ENCODE assay signal across 9 cellular contexts in genomic region chr11:64208796-64209562, GRCh38. TPM values are rescaled to one million over a fixed set of nuclear protein-coding genes. Genes with fewer than 3 reads are reported as not detected.
A peak's percentile ranks its signal among the peaks of the same experiment; 100 is the strongest.
DNase-seq lines count a peak whose midpoint lies in the region; ATAC-seq, FAIRE-seq and TF ChIP-seq lines count a peak whose summit lies in the region.
"Had no signal": no experiment of that assay in that cellular context is flagged by ENCODE, and none has a peak within 500 bp of the region (broad histone marks: within the 10 kb centered on the region; RNA-seq: fewer than 3 reads in every experiment).

No MANE protein-coding gene starts in this region.

- peaks cover 2% of the 10 kb centered on the region for H3K27me3 Mint-ChIP-seq in HFFc6 (ENCODE audit: insufficient read depth)
- H3K27me3 Mint-ChIP-seq in natural killer cell (ENCODE audit: low read depth in 2 of 2), result no peaks in the 10 kb centered on the region

- no peak overlapping the region for H3K4me3 Mint-ChIP-seq in HFFc6
- peak overlapping the region; percentile 72 for H3K4me3 Mint-ChIP-seq in natural killer cell

- BruUV-seq in K562 (replicated peaks; lab: Mats Ljungman, UMichigan) (no TSS peak), PC-9 (replicated peaks; lab: Mats Ljungman, UMichigan) (no TSS peak)

- H3K9me1 ChIP-seq in K562 (ENCODE audit: control insufficient read depth, insufficient read depth, low read length), result peaks cover 8% of the 10 kb centered on the region

- H3K79me2 ChIP-seq in K562 (ENCODE audit: control insufficient read depth, insufficient read depth, low read length) (peaks cover 47% of the 10 kb centered on the region), PC-9 (ENCODE audit: low read depth) (no peaks in the 10 kb centered on the region)

- no peak for TF ChIP-seq RAD21 in K562 (CRISPR knock-in tag; conservative IDR thresholded peaks at IDR 0.05 in 1 of 2, IDR thresholded peaks at IDR 0.05 in 1 of 2)

- H2AFZ ChIP-seq in K562 (ENCODE audit: low read depth, low read length), result no peak overlapping the region
- no peak overlapping the region for H2AFZ ChIP-seq in PC-9

- CTCF ChIA-PET in K562 (lab: Yijun Ruan, JAX; ENCODE audit: low intra/inter-chr PET ratio) (no interaction called here), PC-9 (lab: Charles Lee) (no interaction called here)

- no peaks in the 10 kb centered on the region for H3K27me3 ChIP-seq in BLaER1 treated with 17β-estradiol and CSF1 and Interleukin-3, amounts not matched to agents 10 nM and 100 nM
- H3K27me3 ChIP-seq in K562 (ENCODE audit: control insufficient read depth in 2 of 2, insufficient read depth in 2 of 2, low read length in 2 of 2) (no peaks in the 10 kb centered on the region), PC-9 (ENCODE audit: insufficient read depth, low read depth) (no peaks in the 10 kb centered on the region)

- H3K27ac Mint-ChIP-seq in HFFc6, result peak overlapping the region; percentile 38; the same call in 1 of the 2 replicates
- peak overlapping the region; percentile 88 to 96 for H3K27ac Mint-ChIP-seq in natural killer cell

- no peak for FAIRE-seq in K562 (lab: Jason Lieb, UNC)

- peaks cover 34 to 70% (median 58%) of the 10 kb centered on the region in 11 experiments for H4K20me1 ChIP-seq in BLaER1 treated with 17β-estradiol and CSF1 and Interleukin-3, amounts not matched to agents 10 nM and 100 nM
- H4K20me1 ChIP-seq in K562 (replicated peaks; ENCODE audit: control insufficient read depth, insufficient read depth, low read length) (no peaks in the 10 kb centered on the region; the same call in 1 of the 2 replicates), PC-9 (ENCODE audit: insufficient read depth) (peaks cover 11% of the 10 kb centered on the region)

- no peaks in the 10 kb centered on the region for H3K9me3 ChIP-seq in BLaER1 treated with 17β-estradiol and CSF1 and Interleukin-3, amounts not matched to agents 10 nM and 100 nM (replicated peaks in 1 of 11)
- H3K9me3 ChIP-seq in K562 (replicated peaks; ENCODE audit: control insufficient read depth, insufficient read depth, low read depth, low read length) (no peaks in the 10 kb centered on the region), PC-9 (ENCODE audit: insufficient read depth, low read depth) (no peaks in the 10 kb centered on the region)

- peak overlapping the region; percentile 93 to 99 (median 96) for H3K9ac ChIP-seq in BLaER1 treated with 17β-estradiol and CSF1 and Interleukin-3, amounts not matched to agents 10 nM and 100 nM
- H3K9ac ChIP-seq in K562 (ENCODE audit: insufficient read depth in 1 of 2, low read depth in 2 of 2, low read length in 2 of 2), result peak overlapping the region; percentile 99 to 100

- peak; percentile 16; the same call in 1 of the 2 replicates for TF ChIP-seq POLR2A in K562 (conservative IDR thresholded peaks at IDR 0.05)

- H3K36me3 Mint-ChIP-seq in HFFc6 (ENCODE audit: low read depth) (peaks cover 9% of the 10 kb centered on the region), natural killer cell (peaks cover 8% of the 10 kb centered on the region)

- TF ChIP-seq CTCF in HFFc6 (IDR thresholded peaks at IDR 0.05), result no peak
- no peak for TF ChIP-seq CTCF in K562 (IDR thresholded peaks at IDR 0.05 in 2 of 3, conservative IDR thresholded peaks at IDR 0.05 in 1 of 3; ENCODE audit: insufficient read depth in 2 of 3, low read depth in 1 of 3, low read length in 3 of 3)
- TF ChIP-seq CTCF in natural killer cell (IDR thresholded peaks at IDR 0.05), result no peak
- no peak for TF ChIP-seq CTCF in PC-9 (conservative IDR thresholded peaks at IDR 0.05)

- H3K4me2 ChIP-seq in BLaER1 treated with 17β-estradiol and CSF1 and Interleukin-3, amounts not matched to agents 10 nM and 100 nM, result peak overlapping the region; percentile 96 to 100 (median 99)
- H3K4me2 ChIP-seq in K562 (ENCODE audit: insufficient read depth, low read length) (peak overlapping the region; percentile 97), PC-9 (no peak overlapping the region)

- H3K36me3 ChIP-seq in BLaER1 treated with 17β-estradiol and CSF1 and Interleukin-3, amounts not matched to agents 10 nM and 100 nM, result peaks cover 55 to 80% (median 69%) of the 10 kb centered on the region in 11 experiments
- H3K36me3 ChIP-seq in K562 (ENCODE audit: control insufficient read depth, insufficient read depth, low read length), result peaks cover 86% of the 10 kb centered on the region; the same call in 2 of the 3 replicates
- no peaks in the 10 kb centered on the region for H3K36me3 ChIP-seq in PC-9 (ENCODE audit: low read depth)

- in situ Hi-C loops in K562 (cut with MboI), result no loop called here

- H3K9me3 Mint-ChIP-seq in HFFc6 (no peaks in the 10 kb centered on the region), natural killer cell (no peaks in the 10 kb centered on the region)

- peak overlapping the region; percentile 74 to 100 (median 97); a peak in 21 of 22 replicates for H3K27ac ChIP-seq in BLaER1 treated with 17β-estradiol and CSF1 and Interleukin-3, amounts not matched to agents 10 nM and 100 nM
- peak overlapping the region; percentile 100 for H3K27ac ChIP-seq in K562 (ENCODE audit: extremely low read depth, low read depth, low read length)
- H3K27ac ChIP-seq in PC-9, result no peak overlapping the region

- ATAC-seq in K562, result no peak
- ATAC-seq in natural killer cell, result no peak
- no peak for ATAC-seq in GM21619 (IDR thresholded peaks at IDR 0.05; ENCODE audit: unreplicated experiment)
- no peak for ATAC-seq in HG02938 (IDR thresholded peaks at IDR 0.05; ENCODE audit: unreplicated experiment)

- TF ChIP-seq EP300 in K562 (IDR thresholded peaks at IDR 0.05; ENCODE audit: low read length), result no peak

- DNase-seq in HFFc6 (no peak), K562 (ENCODE audit: extremely low read depth in 1 of 4, low spot score in 3 of 4) (no peak), natural killer cell (no peak), PC-9 (no peak), NCI-H82 treated with DMSO at 0.1 percent for 48 hours (lab: John Stamatoyannopoulos, UW; ENCODE audit: unreplicated experiment) (no peak)
- DNase-seq: NCI-H774 had no signal

- 88% methylated on average over 13 of the region's 18 CpGs for WGBS in K562 (ENCODE audit: insufficient coverage, low coverage, missing lambda C conversion rate)

- H3F3A ChIP-seq in PC-9 (ENCODE audit: insufficient read depth, low read depth), result peaks cover 46% of the 10 kb centered on the region

- no peaks in the 10 kb centered on the region for H3K9me2 ChIP-seq in PC-9 (ENCODE audit: insufficient read depth)

- POLR2A ChIA-PET in K562 (lab: Yijun Ruan, JAX) (interaction anchor here (0.6 to 7.8 kb wide), 4 partner anchors 9 to 642 kb away, joined by 3 to 77 read pairs (median 43); partner anchors contain the start of genes NUDT22, STIP1 and TRPT1), PC-9 (lab: Charles Lee; ENCODE audit: unreplicated experiment) (no interaction called here)

- H3K4me3 ChIP-seq in BLaER1 treated with 17β-estradiol and CSF1 and Interleukin-3, amounts not matched to agents 10 nM and 100 nM, result peak overlapping the region; percentile 82 to 98 (median 94)
- H3K4me3 ChIP-seq in K562 (peak overlapping the region; percentile 77), PC-9 (no peak overlapping the region)

- H3K4me1 Mint-ChIP-seq in HFFc6 (ENCODE audit: low read depth) (peaks cover 20% of the 10 kb centered on the region), natural killer cell (peaks cover 38 to 62% of the 10 kb centered on the region in 2 donors)

- intact Hi-C loops in K562 (cut with micrococcal nuclease), result loop anchor here (5.0 kb wide), 1 partner anchor 148 kb away; the partner anchor contains the start of gene RPS6KA4
- intact Hi-C loops in natural killer cell (cut with micrococcal nuclease), result loop anchor here (5.0 kb wide), 1 partner anchor 133 kb away; the partner anchor contains the start of gene CCDC88B
- intact Hi-C loops in PC-9 (cut with micrococcal nuclease; ENCODE audit: unreplicated experiment), result no loop called here

- H3K4me1 ChIP-seq in BLaER1 treated with 17β-estradiol and CSF1 and Interleukin-3, amounts not matched to agents 10 nM and 100 nM, result peaks cover 76 to 88% (median 81%) of the 10 kb centered on the region in 10 experiments
- H3K4me1 ChIP-seq in K562 (replicated peaks in 1 of 2; ENCODE audit: control insufficient read depth in 2 of 2, insufficient read depth in 2 of 2, low read length in 2 of 2), result peaks cover 30 to 61% of the 10 kb centered on the region in 2 experiments
- 0 out of 2 replicates have a peak, but pooled peaks cover 4% of the 10 kb centered on the region for H3K4me1 ChIP-seq in PC-9 (replicated peaks; ENCODE audit: insufficient read depth)

RNA-seq across cellular contexts. Expression of gene FERMT3, which starts 2.5 kb away (rescaled TPM):
- total RNA-seq in HFFc6 (2021; fragmentation: NEBNext Ultra II Directional; extraction: Animal tissue kit (Norgen Biotek cat#: 25700)), result 1 to 10 TPM; 1.2 to 2.8 (median 1.7) TPM
- 73.9 and 265 TPM in 2 replicates for total RNA-seq in K562 (2011; cell fraction: chromatin; rRNA removed; ENCODE audit: low replicate concordance)
- total RNA-seq in K562 (2011; cell fraction: nucleolus; rRNA removed), result 233 and 244 TPM in 2 replicates
- total RNA-seq in K562 (2011; cell fraction: nucleoplasm; rRNA removed), result 103 and 120 TPM in 2 replicates
- total RNA-seq in K562 (2014; rRNA removed), result 192 and 205 TPM in 2 replicates
- 25.5 and 39.3 TPM in 2 replicates for total RNA-seq in K562 (2014; rRNA removed; fragmentation: Illumina TruSeq; extraction: Trizol)
- 74.5 and 79.5 TPM in 2 replicates for total RNA-seq in K562 (2015; rRNA removed; fragmentation: Illumina TruSeq; extraction: Trizol)
- total RNA-seq in K562 (2021), result 249 and 275 TPM in 2 replicates
- polyA plus RNA-seq in K562 (2011; rRNA removed), result 79.7 and 134 TPM in 2 replicates
- 111 and 282 TPM in 2 replicates for polyA plus RNA-seq in K562 (2011; cell fraction: cytosol; rRNA removed)
- 306 and 623 TPM in 2 replicates for polyA plus RNA-seq in K562 (2011; cell fraction: nucleus; rRNA removed)
- polyA plus RNA-seq in K562 (2012), result 176 and 251 TPM in 2 replicates
- polyA plus RNA-seq in K562 (2014; fragmentation: Illumina TruSeq; extraction: Trizol), result 98.1 and 207 TPM in 2 replicates
- 1 to 10 TPM; 3.2 to 7.2 TPM for polyA plus RNA-seq in K562 (2014; fragmentation: Nextera tagmentation; extraction: Ambion mirVana)
- 169 and 202 TPM in 2 replicates for polyA plus RNA-seq in K562 (2014; rRNA removed)
- 29.0 and 41.3 TPM in 2 replicates for polyA minus RNA-seq in K562 (2011; rRNA and poly(A)+ RNA removed)
- 111 and 123 TPM in 2 replicates for polyA minus RNA-seq in K562 (2011; cell fraction: cytosol; rRNA and poly(A)+ RNA removed)
- polyA minus RNA-seq in K562 (2011; cell fraction: nucleus; rRNA and poly(A)+ RNA removed), result 68.5 and 84.4 TPM in 2 replicates
- total RNA-seq in natural killer cell, result 100 to 1,000 TPM; 194 to 202 (median 196) TPM
- total RNA-seq in PC-9 (2021), result 5.0 and 6.6 TPM in 2 replicates

RNA-seq across cellular contexts. Expression of gene TRPT1, which starts 17.0 kb away (rescaled TPM):
- total RNA-seq in HFFc6 (2021; fragmentation: NEBNext Ultra II Directional; extraction: Animal tissue kit (Norgen Biotek cat#: 25700)), result 10 to 100 TPM; 32.6 to 41.1 (median 39.7) TPM
- total RNA-seq in K562 (2011; cell fraction: chromatin; rRNA removed; ENCODE audit: low replicate concordance), result 28.5 and 90.3 TPM in 2 replicates
- 64.9 and 73.8 TPM in 2 replicates for total RNA-seq in K562 (2011; cell fraction: nucleolus; rRNA removed)
- 45.8 and 49.8 TPM in 2 replicates for total RNA-seq in K562 (2011; cell fraction: nucleoplasm; rRNA removed)
- total RNA-seq in K562 (2014; rRNA removed) (27.4 and 37.3 TPM in 2 replicates), K562 (2014; rRNA removed; fragmentation: Illumina TruSeq; extraction: Trizol) (17.3 and 17.5 TPM in 2 replicates), K562 (2015; rRNA removed; fragmentation: Illumina TruSeq; extraction: Trizol) (23.1 and 25.3 TPM in 2 replicates), K562 (2021) (36.1 and 41.7 TPM in 2 replicates), natural killer cell (10 to 100 TPM; 22.7 to 30.8 (median 28.5) TPM), PC-9 (2021) (55.2 and 76.2 TPM in 2 replicates)
- polyA plus RNA-seq in K562 (2011; rRNA removed) (23.3 and 42.4 TPM in 2 replicates), K562 (2014; fragmentation: Illumina TruSeq; extraction: Trizol) (21.2 and 33.3 TPM in 2 replicates), K562 (2014; fragmentation: Nextera tagmentation; extraction: Ambion mirVana) (1 to 10 TPM; 4.6 to 8.1 TPM), K562 (2014; rRNA removed) (38.4 and 39.2 TPM in 2 replicates)
- polyA plus RNA-seq in K562 (2011; cell fraction: cytosol; rRNA removed), result 43.7 and 69.5 TPM in 2 replicates
- polyA plus RNA-seq in K562 (2011; cell fraction: nucleus; rRNA removed), result 169 and 180 TPM in 2 replicates
- polyA plus RNA-seq in K562 (2012), result 34.2 and 65.9 TPM in 2 replicates
- polyA minus RNA-seq in K562 (2011; rRNA and poly(A)+ RNA removed), result 12.1 and 14.9 TPM in 2 replicates
- 13.6 and 20.9 TPM in 2 replicates for polyA minus RNA-seq in K562 (2011; cell fraction: cytosol; rRNA and poly(A)+ RNA removed)
- polyA minus RNA-seq in K562 (2011; cell fraction: nucleus; rRNA and poly(A)+ RNA removed), result 22.1 and 30.3 TPM in 2 replicates

RNA-seq across cellular contexts. Expression of gene NUDT22, which starts 17.1 kb away (rescaled TPM):
- total RNA-seq in HFFc6 (2021; fragmentation: NEBNext Ultra II Directional; extraction: Animal tissue kit (Norgen Biotek cat#: 25700)), result 10 to 100 TPM; 46.6 to 57.7 (median 53.7) TPM
- total RNA-seq in K562 (2011; cell fraction: chromatin; rRNA removed; ENCODE audit: low replicate concordance), result 74.2 and 269 TPM in 2 replicates
- 230 and 279 TPM in 2 replicates for total RNA-seq in K562 (2011; cell fraction: nucleolus; rRNA removed)
- total RNA-seq in K562 (2011; cell fraction: nucleoplasm; rRNA removed), result 112 and 146 TPM in 2 replicates
- 92.6 and 132 TPM in 2 replicates for total RNA-seq in K562 (2014; rRNA removed)
- total RNA-seq in K562 (2014; rRNA removed; fragmentation: Illumina TruSeq; extraction: Trizol), result 21.1 and 25.7 TPM in 2 replicates
- 49.9 and 50.6 TPM in 2 replicates for total RNA-seq in K562 (2015; rRNA removed; fragmentation: Illumina TruSeq; extraction: Trizol)
- total RNA-seq in K562 (2021), result 87.5 and 89.5 TPM in 2 replicates
- polyA plus RNA-seq in K562 (2011; rRNA removed), result 37.4 and 48.0 TPM in 2 replicates
- 58.1 and 156 TPM in 2 replicates for polyA plus RNA-seq in K562 (2011; cell fraction: cytosol; rRNA removed)
- 132 and 213 TPM in 2 replicates for polyA plus RNA-seq in K562 (2011; cell fraction: nucleus; rRNA removed)
- 56.4 and 102 TPM in 2 replicates for polyA plus RNA-seq in K562 (2012)
- 24.0 and 43.1 TPM in 2 replicates for polyA plus RNA-seq in K562 (2014; fragmentation: Illumina TruSeq; extraction: Trizol)
- 10 to 100 TPM in 1 of 2 experiments, 1 to 10 TPM in 1; 6.3 to 16.3 TPM for polyA plus RNA-seq in K562 (2014; fragmentation: Nextera tagmentation; extraction: Ambion mirVana)
- 83.6 and 88.5 TPM in 2 replicates for polyA plus RNA-seq in K562 (2014; rRNA removed)
- 13.9 and 15.0 TPM in 2 replicates for polyA minus RNA-seq in K562 (2011; rRNA and poly(A)+ RNA removed)
- polyA minus RNA-seq in K562 (2011; cell fraction: cytosol; rRNA and poly(A)+ RNA removed), result 32.9 and 34.8 TPM in 2 replicates
- 75.9 and 84.7 TPM in 2 replicates for polyA minus RNA-seq in K562 (2011; cell fraction: nucleus; rRNA and poly(A)+ RNA removed)
- total RNA-seq in natural killer cell, result 10 to 100 TPM; 59.1 to 79.1 (median 74.8) TPM
- 87.4 and 112 TPM in 2 replicates for total RNA-seq in PC-9 (2021)

RNA-seq across cellular contexts. Expression of gene DNAJC4, which starts 21.4 kb away (rescaled TPM):
- total RNA-seq in HFFc6 (2021; fragmentation: NEBNext Ultra II Directional; extraction: Animal tissue kit (Norgen Biotek cat#: 25700)), result 10 to 100 TPM; 21.7 to 29.5 (median 23.2) TPM
- total RNA-seq in K562 (2011; cell fraction: chromatin; rRNA removed; ENCODE audit: low replicate concordance), result 39.7 and 112 TPM in 2 replicates
- total RNA-seq in K562 (2011; cell fraction: nucleolus; rRNA removed), result 78.0 and 98.9 TPM in 2 replicates
- total RNA-seq in K562 (2011; cell fraction: nucleoplasm; rRNA removed), result 64.2 and 65.8 TPM in 2 replicates
- total RNA-seq in K562 (2014; rRNA removed), result 16.4 and 20.2 TPM in 2 replicates
- 6.6 and 11.2 TPM in 2 replicates for total RNA-seq in K562 (2014; rRNA removed; fragmentation: Illumina TruSeq; extraction: Trizol)
- 19.3 and 19.9 TPM in 2 replicates for total RNA-seq in K562 (2015; rRNA removed; fragmentation: Illumina TruSeq; extraction: Trizol)
- total RNA-seq in K562 (2021), result 27.6 and 31.8 TPM in 2 replicates
- 23.9 and 45.1 TPM in 2 replicates for polyA plus RNA-seq in K562 (2011; rRNA removed)
- polyA plus RNA-seq in K562 (2011; cell fraction: cytosol; rRNA removed), result 30.8 and 65.5 TPM in 2 replicates
- 110 and 164 TPM in 2 replicates for polyA plus RNA-seq in K562 (2011; cell fraction: nucleus; rRNA removed)
- 34.0 and 79.2 TPM in 2 replicates for polyA plus RNA-seq in K562 (2012)
- 28.0 and 37.5 TPM in 2 replicates for polyA plus RNA-seq in K562 (2014; fragmentation: Illumina TruSeq; extraction: Trizol)
- polyA plus RNA-seq in K562 (2014; fragmentation: Nextera tagmentation; extraction: Ambion mirVana), result 1 to 10 TPM; 4.0 to 4.6 TPM
- 32.6 and 42.9 TPM in 2 replicates for polyA plus RNA-seq in K562 (2014; rRNA removed)
- 7.1 and 9.0 TPM in 2 replicates for polyA minus RNA-seq in K562 (2011; rRNA and poly(A)+ RNA removed)
- 12.6 and 23.5 TPM in 2 replicates for polyA minus RNA-seq in K562 (2011; cell fraction: cytosol; rRNA and poly(A)+ RNA removed)
- polyA minus RNA-seq in K562 (2011; cell fraction: nucleus; rRNA and poly(A)+ RNA removed), result 15.8 and 16.0 TPM in 2 replicates
- 10 to 100 TPM; 45.0 to 47.0 (median 46.6) TPM for total RNA-seq in natural killer cell
- total RNA-seq in PC-9 (2021), result 55.0 and 57.1 TPM in 2 replicates

RNA-seq across cellular contexts. Expression of gene STIP1, which starts 23.0 kb away (rescaled TPM):
- total RNA-seq in HFFc6 (2021; fragmentation: NEBNext Ultra II Directional; extraction: Animal tissue kit (Norgen Biotek cat#: 25700)), result 100 to 1,000 TPM; 203 to 259 (median 210) TPM
- total RNA-seq in K562 (2011; cell fraction: chromatin; rRNA removed; ENCODE audit: low replicate concordance), result 306 and 548 TPM in 2 replicates
- 286 and 316 TPM in 2 replicates for total RNA-seq in K562 (2011; cell fraction: nucleolus; rRNA removed)
- 232 and 255 TPM in 2 replicates for total RNA-seq in K562 (2011; cell fraction: nucleoplasm; rRNA removed)
- total RNA-seq in K562 (2014; rRNA removed) (407 and 459 TPM in 2 replicates), K562 (2014; rRNA removed; fragmentation: Illumina TruSeq; extraction: Trizol) (340 and 344 TPM in 2 replicates), K562 (2015; rRNA removed; fragmentation: Illumina TruSeq; extraction: Trizol) (363 and 385 TPM in 2 replicates), K562 (2021) (346 and 350 TPM in 2 replicates), natural killer cell (100 to 1,000 TPM in 1 of 3 donors, 10 to 100 TPM in 2; 80.9 to 110 (median 85.1) TPM), PC-9 (2021) (267 and 299 TPM in 2 replicates)
- polyA plus RNA-seq in K562 (2011; rRNA removed) (324 and 332 TPM in 2 replicates), K562 (2014; fragmentation: Illumina TruSeq; extraction: Trizol) (358 and 465 TPM in 2 replicates), K562 (2014; fragmentation: Nextera tagmentation; extraction: Ambion mirVana) (100 to 1,000 TPM in 1 of 2 experiments, 10 to 100 TPM in 1; 58.1 to 122 TPM), K562 (2014; rRNA removed) (353 and 363 TPM in 2 replicates)
- polyA plus RNA-seq in K562 (2011; cell fraction: cytosol; rRNA removed), result 186 and 200 TPM in 2 replicates
- polyA plus RNA-seq in K562 (2011; cell fraction: nucleus; rRNA removed), result 175 and 176 TPM in 2 replicates
- 218 and 368 TPM in 2 replicates for polyA plus RNA-seq in K562 (2012)
- polyA minus RNA-seq in K562 (2011; rRNA and poly(A)+ RNA removed), result 415 and 509 TPM in 2 replicates
- 226 and 244 TPM in 2 replicates for polyA minus RNA-seq in K562 (2011; cell fraction: cytosol; rRNA and poly(A)+ RNA removed)
- polyA minus RNA-seq in K562 (2011; cell fraction: nucleus; rRNA and poly(A)+ RNA removed), result 111 and 217 TPM in 2 replicates
